ENCODE assay signal across 31 cellular contexts in genomic region chr2:199943373-199943772, GRCh38.
"Had no signal": no experiment of that assay in that cellular context is flagged by ENCODE, and none has a peak within 500 bp of the region (broad histone marks: within the 10 kb centered on the region; RNA-seq: fewer than 3 reads in every experiment).

No MANE protein-coding gene starts in this region.

- H3K4me3 ChIP-seq: neural progenitor cell, ovary, psoas muscle, skin epidermis, smooth muscle cell, spleen, suprapubic skin, testis, tibial artery, transverse colon, upper lobe of right lung, uterus had no signal

- H3K9ac ChIP-seq: neural progenitor cell, parathyroid adenoma had no signal

- H3K9me3 Mint-ChIP-seq: natural killer cell; nephron; neural progenitor cell; stimulated activated memory B cell treated with anti-CD40 and anti-IgM and Interleukin-4, amounts not matched to agents 10 μg/mL and 1 μg/mL and 100 μg/mL, for 72 hours; stimulated activated naive CD8-positive, alpha-beta T cell treated with anti-CD3 and anti-CD28 coated beads, Interleukin-15, amount 100 ng/mL, for 72 hours; type B pancreatic cell had no signal

- H2AFZ ChIP-seq: neural progenitor cell, parathyroid adenoma had no signal

- H3K27me3 Mint-ChIP-seq: progenitor cell of endocrine pancreas; stimulated activated memory B cell treated with anti-CD40 and anti-IgM and Interleukin-4, amounts not matched to agents 10 μg/mL and 1 μg/mL and 100 μg/mL, for 72 hours; stimulated activated naive CD8-positive, alpha-beta T cell treated with anti-CD3 and anti-CD28 coated beads, Interleukin-15, amount 100 ng/mL, for 72 hours; type B pancreatic cell had no signal

- ATAC-seq: natural killer cell; psoas muscle; right cardiac atrium; sciatic nerve; stimulated activated memory B cell treated with anti-CD40 and anti-IgM and Interleukin-4, amounts not matched to agents 10 μg/mL and 1 μg/mL and 100 μg/mL, for 72 hours; stimulated activated naive CD8-positive, alpha-beta T cell treated with anti-CD3 and anti-CD28 coated beads, Interleukin-15, amount 100 ng/mL, for 72 hours; stimulated activated naive CD8-positive, alpha-beta T cell treated with anti-CD3 and anti-CD28 coated beads, Interleukin-15, Interleukin-2, amounts not matched to agents 100 U/mL and 50 U/mL, for 24 hours; upper lobe of right lung had no signal

- H3K27me3 ChIP-seq: neural progenitor cell, ovary, spleen, suprapubic skin, testis, tibial artery, transverse colon, upper lobe of right lung, uterus had no signal

- H3K9me3 ChIP-seq: ovary, psoas muscle, spleen, suprapubic skin, testis, tibial artery, transverse colon, upper lobe of right lung, uterus had no signal

- DNase-seq: natural killer cell; occipital lobe; ovary; posterior cingulate gyrus; psoas muscle; right cardiac atrium; spleen; stimulated activated CD4-positive, alpha-beta T cell treated with anti-CD3 and anti-CD28 coated beads, Interleukin-12 subunit alpha, Interleukin-12 subunit beta, amount 100 ng/mL, for 4 hours; stimulated activated CD4-positive, alpha-beta T cell treated with anti-CD3 and anti-CD28 coated beads, Interleukin-1b, Interleukin-23, amount 100 ng/mL, for 48 hours; stimulated activated CD4-positive, alpha-beta T cell treated with anti-CD3 and anti-CD28 coated beads, Interleukin-4, amount 100 ng/mL, for 1 hour; stimulated activated CD4-positive, alpha-beta T cell treated with anti-CD3 and anti-CD28 coated beads, Interleukin-4, amount 100 ng/mL, for 4 hours; stimulated activated CD8-positive, alpha-beta memory T cell treated with anti-CD3 and anti-CD28 coated beads, Interleukin-4, amount 100 ng/mL, for 48 hours; stimulated activated naive CD4-positive, alpha-beta T cell; stimulated activated naive CD8-positive, alpha-beta T cell treated with anti-CD3 and anti-CD28 coated beads, Interleukin-15, amount 100 ng/mL, for 72 hours; stimulated activated naive CD8-positive, alpha-beta T cell treated with anti-CD3 and anti-CD28 coated beads, Interleukin-15, Interleukin-2, amounts not matched to agents 100 U/mL and 50 U/mL, for 24 hours; substantia nigra; testis; tibial artery; transverse colon; upper lobe of right lung; uterus had no signal

- H3K4me1 Mint-ChIP-seq: nephron, neural progenitor cell had no signal

- H3K27ac Mint-ChIP-seq: natural killer cell; nephron; neural progenitor cell; stimulated activated memory B cell treated with anti-CD40 and anti-IgM and Interleukin-4, amounts not matched to agents 10 μg/mL and 1 μg/mL and 100 μg/mL, for 72 hours; stimulated activated naive CD8-positive, alpha-beta T cell treated with anti-CD3 and anti-CD28 coated beads, Interleukin-15, amount 100 ng/mL, for 72 hours; type B pancreatic cell had no signal

- H3K79me2 ChIP-seq: parathyroid adenoma had no signal

- H3K36me3 ChIP-seq: ovary, uterus had no signal

- H3K4me2 ChIP-seq: neural progenitor cell, smooth muscle cell had no signal

- H3K27ac ChIP-seq: neural progenitor cell, ovary, parathyroid adenoma, psoas muscle, skin epidermis, spleen, suprapubic skin, testis, tibial artery, upper lobe of right lung, uterus had no signal

- H3K36me3 Mint-ChIP-seq: natural killer cell had no signal

- H3K4me1 ChIP-seq: neural progenitor cell, parathyroid adenoma, psoas muscle, suprapubic skin, testis, upper lobe of right lung, uterus had no signal

- H3K4me3 Mint-ChIP-seq: natural killer cell; nephron; neural progenitor cell; stimulated activated memory B cell treated with anti-CD40 and anti-IgM and Interleukin-4, amounts not matched to agents 10 μg/mL and 1 μg/mL and 100 μg/mL, for 72 hours; stimulated activated naive CD8-positive, alpha-beta T cell treated with anti-CD3 and anti-CD28 coated beads, Interleukin-15, amount 100 ng/mL, for 72 hours; type B pancreatic cell had no signal
